ENCODE assay signal across 16 cellular contexts in genomic region chr2:179443175-179443574, GRCh38.
DNase-seq lines count a peak whose midpoint lies in the region; ATAC-seq and TF ChIP-seq lines count a peak whose summit lies in the region.
"Had no signal": no experiment of that assay in that cellular context is flagged by ENCODE, and none has a peak within 500 bp of the region (broad histone marks: within the 10 kb centered on the region; RNA-seq: fewer than 3 reads in every experiment).

No MANE protein-coding gene starts in this region.

- H3K4me3 ChIP-seq in NT2/D1 (ENCODE audit: insufficient read length, low read depth): no peak overlapping the region
- no peak overlapping the region for H3K4me3 ChIP-seq in heart left ventricle
- H3K4me3 ChIP-seq in right lobe of liver: no peak overlapping the region
- no peak overlapping the region for H3K4me3 ChIP-seq in WERI-Rb-1 (ENCODE audit: low read depth, low read length)

- intact Hi-C loops in Calu3 (cut with micrococcal nuclease; ENCODE audit: unreplicated experiment): loop anchor here (5.0 kb wide), 1 partner anchor 134 kb away; no protein-coding TSS in a partner anchor
- intact Hi-C loops in heart left ventricle (cut with DNase I): loop anchor here in 6 of 10 donors (2.0 to 10.0 kb wide), 4 partner anchors 224 to 678 kb away; no protein-coding TSS in a partner anchor
- intact Hi-C loops in right lobe of liver (cut with DNase I): no loop called here

- WGBS in heart left ventricle, 4 donors: 32 to 59% (median 44%) methylated on average over 12 of the region's 12 CpGs
- WGBS in right lobe of liver (ENCODE audit: insufficient coverage, low coverage, low lambda C conversion rate, missing lambda C conversion rate): 63% methylated on average over 12 of the region's 12 CpGs

- H3K9me3 ChIP-seq in NT2/D1 (ENCODE audit: insufficient read depth, low read length): no peaks in the 10 kb centered on the region
- H3K9me3 ChIP-seq in heart left ventricle: no peaks in the 10 kb centered on the region
- no peaks in the 10 kb centered on the region for H3K9me3 ChIP-seq in right lobe of liver
- H3K9me3 ChIP-seq in WERI-Rb-1 (ENCODE audit: severe bottlenecking): no peaks in the 10 kb centered on the region

- BruUV-seq in Calu3 (replicated peaks; lab: Mats Ljungman, UMichigan): no TSS peak

- no peaks in the 10 kb centered on the region for H3K36me3 Mint-ChIP-seq in Calu3 (ENCODE audit: insufficient read depth, unreplicated experiment)
- H3K36me3 Mint-ChIP-seq: activated CD4-positive, alpha-beta memory T cell treated with anti-CD3 and anti-CD28 coated beads for 36 hours; activated naive CD4-positive, alpha-beta T cell treated with anti-CD3 and anti-CD28 coated beads, Interleukin-2, amount 50 U/mL, for 24 hours had no signal

- CTCF ChIA-PET in Calu3 (lab: Charles Lee): no interaction called here

- H3K4me1 Mint-ChIP-seq in Calu3 (ENCODE audit: low read depth, unreplicated experiment): peaks cover 53% of the 10 kb centered on the region
- H3K4me1 Mint-ChIP-seq: activated naive CD4-positive, alpha-beta T cell treated with anti-CD3 and anti-CD28 coated beads, Interleukin-2, amount 50 U/mL, for 24 hours had no signal

- no peaks in the 10 kb centered on the region for H3K4me1 ChIP-seq in NT2/D1 (ENCODE audit: insufficient read depth, insufficient read length)
- peaks cover 0 to 11% (median 0%) of the 10 kb centered on the region in 12 donors for H3K4me1 ChIP-seq in heart left ventricle
- H3K4me1 ChIP-seq in right lobe of liver: no peaks in the 10 kb centered on the region

- TF ChIP-seq CTCF in Calu3 (IDR thresholded peaks at IDR 0.05; ENCODE audit: unreplicated experiment) (no peak), heart left ventricle (IDR thresholded peaks at IDR 0.05) (no peak), right lobe of liver (IDR thresholded peaks at IDR 0.05) (no peak), WERI-Rb-1 (IDR thresholded peaks at IDR 0.05; ENCODE audit: low read depth, low read length) (no peak)

- no peak overlapping the region for H3K9ac ChIP-seq in NT2/D1 (ENCODE audit: insufficient read length, low read depth)

- no peaks in the 10 kb centered on the region for H3K27me3 Mint-ChIP-seq in Calu3 (ENCODE audit: unreplicated experiment)

- TF ChIP-seq POLR2A in heart left ventricle (IDR thresholded peaks at IDR 0.05) (no peak), right lobe of liver (IDR thresholded peaks at IDR 0.05) (no peak)

- H3K27me3 ChIP-seq in NT2/D1 (ENCODE audit: insufficient read depth, insufficient read length) (no peaks in the 10 kb centered on the region), heart left ventricle (peaks cover 0 to 7% (median 0%) of the 10 kb centered on the region in 9 donors), right lobe of liver (no peaks in the 10 kb centered on the region), WERI-Rb-1 (ENCODE audit: insufficient read depth, low read depth, severe bottlenecking) (no peaks in the 10 kb centered on the region)

- ATAC-seq in heart left ventricle: peak; percentile 26 to 56 (median 52)
- ATAC-seq in right lobe of liver: peak in 3 of 4 donors; percentile 58 to 69 (median 59)
- ATAC-seq in HG02970 (IDR thresholded peaks at IDR 0.05; ENCODE audit: low FRiP score, unreplicated experiment): no peak

- no peak for DNase-seq in Calu3
- peak; percentile 57 for DNase-seq in NT2/D1 (ENCODE audit: low read depth, low spot score)
- peak in 2 of 5 donors; percentile 36 to 58 for DNase-seq in heart left ventricle
- DNase-seq in right lobe of liver: peak in 2 of 3 donors; percentile 21 to 57
- no peak for DNase-seq in AML-193 (lab: John Stamatoyannopoulos, UW)
- no peak for DNase-seq in WERI-Rb-1
- DNase-seq in substantia nigra (lab: John Stamatoyannopoulos, UW): no peak
- DNase-seq: activated CD4-positive, alpha-beta memory T cell treated with anti-CD3 and anti-CD28 coated beads for 36 hours; activated T-cell treated with anti-CD3 and anti-CD28 coated beads, Interleukin-2, amount 50 U/mL, for 24 hours; effector CD4-positive, alpha-beta T cell; EL; hippocampal formation; NCI-H1930; NCI-H446 treated with DMSO at 0.1 percent for 48 hours had no signal

- H3K36me3 ChIP-seq in NT2/D1 (ENCODE audit: insufficient read depth, insufficient read length, low read length) (no peaks in the 10 kb centered on the region), heart left ventricle (no peaks in the 10 kb centered on the region), right lobe of liver (peaks cover 0 to 30% (median 5%) of the 10 kb centered on the region in 4 donors), WERI-Rb-1 (no peaks in the 10 kb centered on the region; the same call in 1 of the 2 replicates)

- no peak overlapping the region for H3K4me3 Mint-ChIP-seq in Calu3 (ENCODE audit: low read depth, unreplicated experiment)
- H3K4me3 Mint-ChIP-seq: activated CD4-positive, alpha-beta memory T cell treated with anti-CD3 and anti-CD28 coated beads for 36 hours; activated naive CD4-positive, alpha-beta T cell treated with anti-CD3 and anti-CD28 coated beads, Interleukin-2, amount 50 U/mL, for 24 hours; activated T-cell treated with anti-CD3 and anti-CD28 coated beads, Interleukin-2, amount 50 U/mL, for 24 hours had no signal

- H3K27ac Mint-ChIP-seq in Calu3 (ENCODE audit: unreplicated experiment): peak overlapping the region; percentile 7
- H3K27ac Mint-ChIP-seq: activated CD4-positive, alpha-beta memory T cell treated with anti-CD3 and anti-CD28 coated beads for 36 hours; activated naive CD4-positive, alpha-beta T cell treated with anti-CD3 and anti-CD28 coated beads, Interleukin-2, amount 50 U/mL, for 24 hours; activated T-cell treated with anti-CD3 and anti-CD28 coated beads, Interleukin-2, amount 50 U/mL, for 24 hours had no signal

- H3K9me3 Mint-ChIP-seq in Calu3 (ENCODE audit: low read depth, unreplicated experiment): no peaks in the 10 kb centered on the region
- H3K9me3 Mint-ChIP-seq: activated CD4-positive, alpha-beta memory T cell treated with anti-CD3 and anti-CD28 coated beads for 36 hours; activated naive CD4-positive, alpha-beta T cell treated with anti-CD3 and anti-CD28 coated beads, Interleukin-2, amount 50 U/mL, for 24 hours; activated T-cell treated with anti-CD3 and anti-CD28 coated beads, Interleukin-2, amount 50 U/mL, for 24 hours had no signal

- peak overlapping the region in 2 of 12 donors; percentile 19 to 32 for H3K27ac ChIP-seq in heart left ventricle
- H3K27ac ChIP-seq in right lobe of liver: no peak overlapping the region
- H3K27ac ChIP-seq in WERI-Rb-1: no peak overlapping the region
- no peak overlapping the region for H3K27ac ChIP-seq in substantia nigra (ENCODE audit: low read depth, low read length, poor library complexity, severe bottlenecking)

Comparison
In these comparisons a context has a peak if more than half of its experiments do, and no peak if none do; other contexts are left out.
1. DNase-seq: peak in NT2/D1 (single experiment) and right lobe of liver (2 of 3); none in Calu3 (single experiment), AML-193 (0 of 2), WERI-Rb-1 (single experiment) and substantia nigra (0 of 49).
2. intact Hi-C loops: an anchor here in Calu3 (5.0 kb wide) and heart left ventricle (2.0 to 10.0 kb wide); none called in right lobe of liver.